ENCODE assay signal across 12 cellular contexts in genomic region chr11:134019500-134019899, GRCh38.
"Had no signal": no experiment of that assay in that cellular context is flagged by ENCODE, and none has a peak within 500 bp of the region (broad histone marks: within the 10 kb centered on the region; RNA-seq: fewer than 3 reads in every experiment).

No MANE protein-coding gene starts in this region.

- H3K27me3 ChIP-seq: adrenal gland, body of pancreas, ovary had no signal

- H3K36me3 ChIP-seq: adrenal gland, gastroesophageal sphincter, ovary, thoracic aorta had no signal

- H3K4me1 ChIP-seq: adrenal gland, body of pancreas had no signal

- H3K9me3 ChIP-seq: adrenal gland, body of pancreas, gastroesophageal sphincter, ovary, thoracic aorta had no signal

- H3K4me3 ChIP-seq: adrenal gland, body of pancreas, gastroesophageal sphincter, hepatocyte, ovary, thoracic aorta had no signal

- H3K27ac ChIP-seq: adrenal gland, body of pancreas, gastroesophageal sphincter, hepatocyte, ovary, thoracic aorta had no signal

- DNase-seq: activated CD4-positive, alpha-beta T cell treated with anti-CD3 and anti-CD28 coated beads, Interleukin-2, amount 50 U/mL, for 1 hour; activated naive CD4-positive, alpha-beta T cell treated with anti-CD3 and anti-CD28 coated beads, Interleukin-2, amount 10 ng/mL, durations not matched to agents 7 days and 5 days; adrenal gland; body of pancreas; effector memory CD4-positive, alpha-beta T cell; left ventricle myocardium superior; mesendoderm; ovary; stimulated activated CD4-positive, alpha-beta T cell treated with anti-CD3 and anti-CD28 coated beads, Interleukin-2, amount 100 ng/mL, for 48 hours had no signal
